ENCODE assay signal across 8 cellular contexts in genomic region chr3:16516695-16517481, GRCh38. TPM values are rescaled to one million over a fixed set of nuclear protein-coding genes. Genes with fewer than 3 reads are reported as not detected.
DNase-seq lines count a peak whose midpoint lies in the region; ATAC-seq lines count a peak whose summit lies in the region.

No MANE protein-coding gene starts in this region.

- DNase-seq in activated T-cell treated with anti-CD3 and anti-CD28 coated beads, Interleukin-2, amount 50 U/mL, for 24 hours: peak; percentile 46
- DNase-seq in activated T-cell treated with anti-CD3 and anti-CD28 coated beads for 4 hours (no peak), fibroblast of the conjunctiva (ENCODE audit: low read depth) (peak; percentile 30), renal cortical epithelial cell (ENCODE audit: low read depth) (peak; percentile 53), GM19238 (ENCODE audit: insufficient read length, low spot score) (no peak)
- peak; percentile 39 for DNase-seq in T-helper 2 cell treated with Interferon-gamma antibody and Interleukin-4, amounts not matched to agents 5 μg/mL and 100 μg/mL, for 36 hours (ENCODE audit: low spot score)

- peak overlapping the region; percentile 93 for H3K4me3 Mint-ChIP-seq in activated T-cell treated with anti-CD3 and anti-CD28 coated beads, Interleukin-2, amount 50 U/mL, for 24 hours
- H3K4me3 Mint-ChIP-seq in T-helper 2 cell treated with Interferon-gamma antibody and Interleukin-4, amounts not matched to agents 5 μg/mL and 100 μg/mL, for 36 hours: peak overlapping the region; percentile 54

- H3K27me3 Mint-ChIP-seq in activated T-cell treated with anti-CD3 and anti-CD28 coated beads, Interleukin-2, amount 50 U/mL, for 24 hours: no peaks in the 10 kb centered on the region
- no peaks in the 10 kb centered on the region for H3K27me3 Mint-ChIP-seq in T-helper 2 cell treated with Interferon-gamma antibody and Interleukin-4, amounts not matched to agents 5 μg/mL and 100 μg/mL, for 36 hours (ENCODE audit: low read depth)

- H3K27ac Mint-ChIP-seq in activated T-cell treated with anti-CD3 and anti-CD28 coated beads, Interleukin-2, amount 50 U/mL, for 24 hours: peak overlapping the region; percentile 81
- H3K27ac Mint-ChIP-seq in T-helper 2 cell treated with Interferon-gamma antibody and Interleukin-4, amounts not matched to agents 5 μg/mL and 100 μg/mL, for 36 hours: peak overlapping the region; percentile 72

- H3K9me3 Mint-ChIP-seq in activated T-cell treated with anti-CD3 and anti-CD28 coated beads, Interleukin-2, amount 50 U/mL, for 24 hours: peaks cover 12% of the 10 kb centered on the region
- peaks cover 14% of the 10 kb centered on the region for H3K9me3 Mint-ChIP-seq in T-helper 2 cell treated with Interferon-gamma antibody and Interleukin-4, amounts not matched to agents 5 μg/mL and 100 μg/mL, for 36 hours

- peaks cover 17% of the 10 kb centered on the region for H3K36me3 Mint-ChIP-seq in activated T-cell treated with anti-CD3 and anti-CD28 coated beads, Interleukin-2, amount 50 U/mL, for 24 hours (ENCODE audit: low read depth)
- H3K36me3 Mint-ChIP-seq in T-helper 2 cell treated with Interferon-gamma antibody and Interleukin-4, amounts not matched to agents 5 μg/mL and 100 μg/mL, for 36 hours (ENCODE audit: low read depth): peaks cover 4% of the 10 kb centered on the region

- peaks cover 78% of the 10 kb centered on the region for H3K4me1 Mint-ChIP-seq in activated T-cell treated with anti-CD3 and anti-CD28 coated beads, Interleukin-2, amount 50 U/mL, for 24 hours (ENCODE audit: low read depth)
- H3K4me1 Mint-ChIP-seq in T-helper 2 cell treated with Interferon-gamma antibody and Interleukin-4, amounts not matched to agents 5 μg/mL and 100 μg/mL, for 36 hours (ENCODE audit: low read depth): peaks cover 59% of the 10 kb centered on the region

- ATAC-seq in HG03378 (IDR thresholded peaks at IDR 0.05; ENCODE audit: unreplicated experiment) (peak; percentile 17), HG03521 (IDR thresholded peaks at IDR 0.05; ENCODE audit: unreplicated experiment) (no peak)

RNA-seq across cellular contexts. Expression of gene RFTN1, which starts 3.4 kb away (rescaled TPM):
- 43.2 and 46.7 TPM in 2 replicates for total RNA-seq in renal cortical epithelial cell

Comparison
In these comparisons a context has a peak if more than half of its experiments do, and no peak if none do; other contexts are left out.
1. DNase-seq: peak in activated T-cell treated with anti-CD3 and anti-CD28 coated beads, Interleukin-2, amount 50 U/mL, for 24 hours (single experiment), T-helper 2 cell treated with Interferon-gamma antibody and Interleukin-4, amounts not matched to agents 5 μg/mL and 100 μg/mL, for 36 hours (single experiment), fibroblast of the conjunctiva (single experiment) and renal cortical epithelial cell (single experiment); none in activated T-cell treated with anti-CD3 and anti-CD28 coated beads for 4 hours (single experiment) and GM19238 (single experiment).